Comparison of ENCODE assay signal across 13 cellular contexts in the genomic region with DNA sequence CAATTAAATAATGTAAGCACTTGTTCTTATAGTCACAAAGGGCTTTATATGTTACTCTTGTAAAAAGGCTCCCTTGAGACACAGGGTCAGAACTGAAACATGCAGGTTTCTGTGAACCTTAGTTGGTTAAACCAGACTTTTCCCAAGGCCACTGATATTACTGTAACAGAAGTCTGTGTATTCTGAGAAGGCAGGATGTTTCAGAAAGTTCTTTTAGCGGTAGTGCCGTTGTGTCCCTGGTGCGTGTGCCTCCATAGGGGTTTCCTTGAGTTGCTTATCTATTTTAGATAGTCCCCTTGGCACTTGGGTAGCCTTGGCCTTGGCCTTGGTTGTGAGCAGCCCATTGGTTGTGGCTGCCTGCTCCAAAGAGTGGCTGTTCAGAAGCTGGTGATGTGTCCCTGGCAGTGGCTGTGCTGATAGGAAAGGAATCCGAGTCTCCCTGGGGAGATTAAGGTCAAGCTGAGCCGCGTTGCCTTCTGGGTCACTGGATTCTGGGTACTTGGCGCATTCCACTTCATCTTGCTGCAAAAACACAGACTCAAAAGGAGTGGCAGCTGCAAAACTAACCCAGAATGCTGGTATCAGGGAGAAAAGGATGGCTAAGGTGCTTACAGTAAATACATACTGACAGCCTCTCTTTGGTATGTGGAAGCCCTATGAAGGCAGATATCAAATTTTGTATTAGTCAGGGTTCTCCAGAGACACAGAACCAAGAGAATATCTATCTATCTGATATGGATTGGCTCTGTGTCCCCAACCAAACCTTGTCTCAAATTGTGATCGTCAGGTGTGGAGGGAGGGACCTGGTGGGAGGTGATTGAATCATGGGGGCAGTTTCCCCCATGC.
DNase-seq lines count a peak whose midpoint lies in the region; ATAC-seq and TF ChIP-seq lines count a peak whose summit lies in the region.
"Had no signal": no experiment of that assay in that cellular context is flagged by ENCODE, and none has a peak within 500 bp of the region (broad histone marks: within the 10 kb centered on the region; RNA-seq: fewer than 3 reads in every experiment).

No MANE protein-coding gene starts in this region.

- H3K9me3 Mint-ChIP-seq in CD4-positive, alpha-beta T cell = no peaks in the 10 kb centered on the region

- H2BK5ac ChIP-seq in neuronal stem cell (ENCODE audit: low read length) = no peak overlapping the region

- no peak for TF ChIP-seq CTCF in CD4-positive, alpha-beta T cell (IDR thresholded peaks at IDR 0.05)

- H3K14ac ChIP-seq in neuronal stem cell (ENCODE audit: low read length) = no peak overlapping the region

- no peak overlapping the region for H3K4me3 Mint-ChIP-seq in CD4-positive, alpha-beta T cell

- no peaks in the 10 kb centered on the region for H3K27me3 ChIP-seq in neuronal stem cell (ENCODE audit: control insufficient read depth in 3 of 3, insufficient read depth in 3 of 3, low read depth in 1 of 3, low read length in 3 of 3)
- H3K27me3 ChIP-seq in CD4-positive, alpha-beta T cell (ENCODE audit: control insufficient read depth, insufficient read depth, low read length) = no peaks in the 10 kb centered on the region

- H2BK15ac ChIP-seq in neuronal stem cell (ENCODE audit: low read length) = no peak overlapping the region

- H3K27ac ChIP-seq in neuronal stem cell (replicated peaks; ENCODE audit: low read length) = no peak overlapping the region
- no peak overlapping the region for H3K27ac ChIP-seq in CD4-positive, alpha-beta T cell (ENCODE audit: low read depth, low read length)
- H3K27ac ChIP-seq: BLaER1 treated with 17β-estradiol and CSF1 and Interleukin-3, amounts not matched to agents 10 nM and 100 nM had no signal

- intact Hi-C loops in CD4-positive, alpha-beta T cell (cut with DNase I, micrococcal nuclease) = no loop called here

- no peak overlapping the region for H3K27ac Mint-ChIP-seq in CD4-positive, alpha-beta T cell
- H3K27ac Mint-ChIP-seq: activated naive CD4-positive, alpha-beta T cell treated with anti-CD3 and anti-CD28 coated beads, Interleukin-2, amount 50 U/mL, for 72 hours had no signal

- no peak overlapping the region for H4K8ac ChIP-seq in neuronal stem cell (ENCODE audit: low read depth, low read length)

- H3K9me3 ChIP-seq in neuronal stem cell (replicated peaks in 1 of 2; ENCODE audit: control insufficient read depth in 2 of 2, insufficient read depth in 1 of 2, low read depth in 1 of 2, low read length in 2 of 2) = peaks cover 5 to 21% of the 10 kb centered on the region in 2 donors
- no peaks in the 10 kb centered on the region for H3K9me3 ChIP-seq in CD4-positive, alpha-beta T cell (ENCODE audit: control insufficient read depth, low read length)

- peak overlapping the region; percentile 28 for H3K23ac ChIP-seq in neuronal stem cell (ENCODE audit: low read depth, low read length, poor library complexity)

- H2AK5ac ChIP-seq in neuronal stem cell (ENCODE audit: low read depth, low read length) = no peak overlapping the region

- peak; percentile 67 for DNase-seq in NCI-H524 treated with DMSO at 0.1 percent for 48 hours (lab: John Stamatoyannopoulos, UW)
- DNase-seq in neuronal stem cell (ENCODE audit: low spot score) = no peak
- DNase-seq in CD4-positive, alpha-beta T cell = no peak
- DNase-seq in activated naive CD4-positive, alpha-beta T cell treated with Interleukin-2 at 50 U/mL for 16 hours = no peak
- DNase-seq: islet precursor cell, KBM-7, NCI-H2029 treated with DMSO at 0.1 percent for 48 hours had no signal

- H2BK12ac ChIP-seq in neuronal stem cell (ENCODE audit: low read length) = no peak overlapping the region

- H3K4me3 ChIP-seq in neuronal stem cell (ENCODE audit: low read length in 2 of 2) = no peak overlapping the region
- H3K4me3 ChIP-seq: BLaER1 treated with 17β-estradiol and CSF1 and Interleukin-3, amounts not matched to agents 10 nM and 100 nM had no signal

- no peak overlapping the region for H3K4ac ChIP-seq in neuronal stem cell (ENCODE audit: low read length)

- H2BK120ac ChIP-seq in neuronal stem cell (ENCODE audit: low read depth, low read length) = no peak overlapping the region

- peak overlapping the region; percentile 13 for H3K9ac ChIP-seq in neuronal stem cell (ENCODE audit: low read depth, low read length, poor library complexity)
- H3K9ac ChIP-seq: BLaER1 treated with 17β-estradiol and CSF1 and Interleukin-3, amounts not matched to agents 10 nM and 100 nM had no signal

- no peaks in the 10 kb centered on the region for H3K4me1 Mint-ChIP-seq in CD4-positive, alpha-beta T cell (ENCODE audit: low read depth)

- H2AFZ ChIP-seq in neuronal stem cell (ENCODE audit: low read length) = no peak overlapping the region

- no peaks in the 10 kb centered on the region for H3K36me3 Mint-ChIP-seq in CD4-positive, alpha-beta T cell (ENCODE audit: low read depth)

- H3K4me1 ChIP-seq in neuronal stem cell (ENCODE audit: control insufficient read depth in 2 of 2, insufficient read depth in 1 of 2, low read depth in 1 of 2, low read length in 2 of 2) = peaks cover 0 to 4% of the 10 kb centered on the region in 2 donors

- no CpG with 5 or more reads among the region's 8 CpGs for WGBS in neuronal stem cell (ENCODE audit: extremely low coverage in 2 of 2, insufficient read length in 2 of 2, insufficient replicate concordance in 1 of 2), 2 donors

- ATAC-seq in GM18873 (IDR thresholded peaks at IDR 0.05; ENCODE audit: low FRiP score, unreplicated experiment) (peak; percentile 55), HG02610 (IDR thresholded peaks at IDR 0.05; ENCODE audit: unreplicated experiment) (peak; percentile 53), GM21367 (IDR thresholded peaks at IDR 0.05; ENCODE audit: unreplicated experiment) (no peak), GM21717 (IDR thresholded peaks at IDR 0.05; ENCODE audit: unreplicated experiment) (no peak)
- no peak for ATAC-seq in CD4-positive, alpha-beta T cell (ENCODE audit: poor library complexity)
- ATAC-seq: activated naive CD4-positive, alpha-beta T cell treated with anti-CD3 and anti-CD28 coated beads, Interleukin-2, amount 50 U/mL, for 72 hours had no signal

- peaks cover 0 to 24% of the 10 kb centered on the region in 2 donors for H3K36me3 ChIP-seq in neuronal stem cell (replicated peaks in 1 of 2; ENCODE audit: control insufficient read depth in 2 of 2, insufficient read depth in 2 of 2, low read length in 2 of 2)
- H3K36me3 ChIP-seq: BLaER1 treated with 17β-estradiol and CSF1 and Interleukin-3, amounts not matched to agents 10 nM and 100 nM had no signal

- no peak overlapping the region for H3K18ac ChIP-seq in neuronal stem cell (ENCODE audit: low read length)

- CTCF ChIA-PET in CD4-positive, alpha-beta T cell (lab: Charles Lee) = no interaction called here

- peaks cover 2% of the 10 kb centered on the region for H3K79me1 ChIP-seq in neuronal stem cell (ENCODE audit: low read depth, low read length)

- POLR2A ChIA-PET in CD4-positive, alpha-beta T cell (lab: Charles Lee) = no interaction called here

- no peak overlapping the region for H4K91ac ChIP-seq in neuronal stem cell (ENCODE audit: low read depth, low read length, poor library complexity)

- H3K4me2 ChIP-seq in neuronal stem cell (ENCODE audit: insufficient read depth, low read length, poor library complexity, severe bottlenecking) = no peak overlapping the region
- H3K4me2 ChIP-seq: BLaER1 treated with 17β-estradiol and CSF1 and Interleukin-3, amounts not matched to agents 10 nM and 100 nM had no signal

- peaks cover 35% of the 10 kb centered on the region for H3K27me3 Mint-ChIP-seq in CD4-positive, alpha-beta T cell

Comparison
In these comparisons a context has a peak if more than half of its experiments do, and no peak if none do; other contexts are left out.
1. ATAC-seq: peak in GM18873 (single experiment) and HG02610 (single experiment); none in GM21367 (single experiment), CD4-positive, alpha-beta T cell (single experiment) and GM21717 (single experiment).